15 cellular contexts compared by ENCODE assay signal in genomic region chr10:71206911-71207310, GRCh38. TPM values are rescaled to one million over a fixed set of nuclear protein-coding genes. Genes with fewer than 3 reads are reported as not detected.
DNase-seq lines count a peak whose midpoint lies in the region; ATAC-seq and TF ChIP-seq lines count a peak whose summit lies in the region.
"Had no signal": no experiment of that assay in that cellular context is flagged by ENCODE, and none has a peak within 500 bp of the region (broad histone marks: within the 10 kb centered on the region; RNA-seq: fewer than 3 reads in every experiment).

No MANE protein-coding gene starts in this region.

- peaks cover 39% of the 10 kb centered on the region for H3K4me1 Mint-ChIP-seq in endodermal cell

- peak; percentile 30 for DNase-seq in activated CD8-positive, alpha-beta memory T cell treated with anti-CD3 and anti-CD28 coated beads, Interleukin-2, amount 50 U/mL, for 48 hours
- no peak for DNase-seq in activated CD8-positive, alpha-beta memory T cell treated with anti-CD3 and anti-CD28 coated beads for 24 hours
- DNase-seq in endodermal cell (peak; percentile 32), sciatic nerve (ENCODE audit: low spot score) (peak; percentile 56), SHP77 (lab: John Stamatoyannopoulos, UW) (no peak), SIG-M5 treated with dmso at 0.1 percent for 504 hours (lab: John Stamatoyannopoulos, UW; ENCODE audit: unreplicated experiment) (no peak)
- DNase-seq: ACHN; CD4-positive, CD25-positive, alpha-beta regulatory T cell; DMS53; GF-D8 had no signal

- no peaks in the 10 kb centered on the region for H3K36me3 ChIP-seq in endodermal cell (ENCODE audit: control insufficient read depth, insufficient read depth, low read length)
- H3K36me3 ChIP-seq: BLaER1 treated with 17β-estradiol and CSF1 and Interleukin-3, amounts not matched to agents 10 nM and 100 nM had no signal

- no peak overlapping the region for H3K9ac ChIP-seq in endodermal cell (ENCODE audit: extremely low read depth, low read length, poor library complexity, severe bottlenecking)
- H3K9ac ChIP-seq: BLaER1 treated with 17β-estradiol and CSF1 and Interleukin-3, amounts not matched to agents 10 nM and 100 nM had no signal

- no peaks in the 10 kb centered on the region for H3K36me3 Mint-ChIP-seq in endodermal cell (ENCODE audit: low read depth)
- H3K36me3 Mint-ChIP-seq: CD4-positive, CD25-positive, alpha-beta regulatory T cell had no signal

- H3K27ac ChIP-seq in endodermal cell (ENCODE audit: low read depth, low read length) = no peak overlapping the region
- H3K27ac ChIP-seq: BLaER1 treated with 17β-estradiol and CSF1 and Interleukin-3, amounts not matched to agents 10 nM and 100 nM had no signal

- H3K4me3 Mint-ChIP-seq in endodermal cell = no peak overlapping the region
- H3K4me3 Mint-ChIP-seq: GM23338, H9, IgD-negative memory B cell had no signal

- H3K27ac Mint-ChIP-seq in endodermal cell = no peak overlapping the region
- H3K27ac Mint-ChIP-seq: GM23338, H9, IgD-negative memory B cell had no signal

- ATAC-seq in sciatic nerve = no peak
- ATAC-seq in GM18858 (IDR thresholded peaks at IDR 0.05; ENCODE audit: unreplicated experiment) = no peak
- ATAC-seq: GM23338 had no signal

- peaks cover 27% of the 10 kb centered on the region for H3K27me3 Mint-ChIP-seq in endodermal cell (ENCODE audit: insufficient read depth)

- no peak overlapping the region for H3K4me3 ChIP-seq in endodermal cell (ENCODE audit: low read length)
- H3K4me3 ChIP-seq: BLaER1 treated with 17β-estradiol and CSF1 and Interleukin-3, amounts not matched to agents 10 nM and 100 nM; GM23338 had no signal

- TF ChIP-seq CTCF in endodermal cell (conservative IDR thresholded peaks at IDR 0.05) = no peak

- no peaks in the 10 kb centered on the region for H3K9me3 Mint-ChIP-seq in endodermal cell
- H3K9me3 Mint-ChIP-seq: CD4-positive, CD25-positive, alpha-beta regulatory T cell; GM23338; H9; IgD-negative memory B cell had no signal

- WGBS in endodermal cell (ENCODE audit: insufficient coverage in 1 of 2, insufficient read length in 1 of 2), 2 experiments = 67 to 80% methylated on average over 1 of the region's 1 CpG

- H3K27me3 ChIP-seq in endodermal cell (ENCODE audit: control insufficient read depth, insufficient read depth, low read length, poor library complexity, severe bottlenecking) = peaks cover 28% of the 10 kb centered on the region

- H3K9me3 ChIP-seq in endodermal cell (ENCODE audit: control insufficient read depth, low read length) = no peaks in the 10 kb centered on the region
- H3K9me3 ChIP-seq: BLaER1 treated with 17β-estradiol and CSF1 and Interleukin-3, amounts not matched to agents 10 nM and 100 nM had no signal

- intact Hi-C loops in sciatic nerve (cut with DNase I) = no loop called here

- peaks cover 7% of the 10 kb centered on the region for H3K4me1 ChIP-seq in endodermal cell (ENCODE audit: control insufficient read depth, insufficient read depth, low read length)

RNA-seq across cellular contexts. Expression of gene UNC5B, which starts 5.5 kb away (rescaled TPM):
- total RNA-seq in endodermal cell (10 to 100 TPM in 1 of 2 donors, 1 to 10 TPM in 1; 9.7 to 14.5 TPM), sciatic nerve (4.1 TPM)
- polyA plus RNA-seq in endodermal cell (2013, experiment 1 of 2) = 14.7 TPM
- 13.2 TPM for polyA plus RNA-seq in endodermal cell (2013, experiment 2 of 2)
- polyA plus RNA-seq: CD4-positive, CD25-positive, alpha-beta regulatory T cell; IgD-negative memory B cell had no signal

Comparison
In these comparisons a context has a peak if more than half of its experiments do, and no peak if none do; other contexts are left out.
1. DNase-seq: peak in activated CD8-positive, alpha-beta memory T cell treated with anti-CD3 and anti-CD28 coated beads, Interleukin-2, amount 50 U/mL, for 48 hours (single experiment), endodermal cell (single experiment) and sciatic nerve (single experiment); none in activated CD8-positive, alpha-beta memory T cell treated with anti-CD3 and anti-CD28 coated beads for 24 hours (single experiment), SHP77 (0 of 2) and SIG-M5 treated with dmso at 0.1 percent for 504 hours (single experiment).